In genomic region chr4:148353571-148353970, GRCh38 we compare ENCODE assay signal across 29 cellular contexts.
"Had no signal": no experiment of that assay in that cellular context is flagged by ENCODE, and none has a peak within 500 bp of the region (broad histone marks: within the 10 kb centered on the region; RNA-seq: fewer than 3 reads in every experiment).

No MANE protein-coding gene starts in this region.

- H3K27me3 ChIP-seq: stomach, suprapubic skin, testis, thyroid gland, tibial artery, tibial nerve, transverse colon, upper lobe of left lung, upper lobe of right lung, uterus, vagina had no signal

- H3K27ac Mint-ChIP-seq: stimulated activated effector memory CD8-positive, alpha-beta T cell treated with anti-CD3 and anti-CD28 coated beads, Interleukin-12 subunit alpha, Interleukin-12 subunit beta, amount 100 ng/mL, for 72 hours; stimulated activated memory B cell treated with anti-CD40 and anti-IgM and Interleukin-4, amounts not matched to agents 10 μg/mL and 1 μg/mL and 100 μg/mL, for 72 hours; stimulated activated naive B cell treated with anti-CD40 and anti-IgM and Interleukin-4, amounts not matched to agents 10 μg/mL and 1 μg/mL and 100 μg/mL, for 72 hours; stimulated activated naive CD8-positive, alpha-beta T cell treated with anti-CD3 and anti-CD28 coated beads, Interleukin-15, amount 100 ng/mL, for 72 hours; stimulated activated naive CD8-positive, alpha-beta T cell treated with anti-CD3 and anti-CD28 coated beads, Interleukin-15, Interleukin-2, amounts not matched to agents 100 ng/mL and 50 ng/mL, for 24 hours; type B pancreatic cell had no signal

- H3K27me3 Mint-ChIP-seq: stimulated activated memory B cell treated with anti-CD40 and anti-IgM and Interleukin-4, amounts not matched to agents 10 μg/mL and 1 μg/mL and 100 μg/mL, for 72 hours; stimulated activated naive B cell treated with anti-CD40 and anti-IgM and Interleukin-4, amounts not matched to agents 10 μg/mL and 1 μg/mL and 100 μg/mL, for 72 hours; stimulated activated naive CD8-positive, alpha-beta T cell treated with anti-CD3 and anti-CD28 coated beads, Interleukin-15, amount 100 ng/mL, for 72 hours; stimulated activated naive CD8-positive, alpha-beta T cell treated with anti-CD3 and anti-CD28 coated beads, Interleukin-15, Interleukin-2, amounts not matched to agents 100 ng/mL and 50 ng/mL, for 24 hours; type B pancreatic cell had no signal

- H3K4me3 ChIP-seq: stomach, suprapubic skin, testis, thoracic aorta, thyroid gland, tibial artery, tibial nerve, transverse colon, upper lobe of left lung, upper lobe of right lung, uterus, vagina had no signal

- DNase-seq: stimulated activated CD4-positive, alpha-beta T cell treated with anti-CD3 and anti-CD28 coated beads, Interleukin-2, amount 100 ng/mL, for 48 hours; stimulated activated CD4-positive, alpha-beta T cell treated with anti-CD3 and anti-CD28 coated beads, Interleukin-4, amount 100 ng/mL, for 1 hour; stimulated activated CD4-positive, alpha-beta T cell treated with anti-CD3 and anti-CD28 coated beads, Interleukin-4, amount 100 ng/mL, for 24 hours; stimulated activated CD4-positive, alpha-beta T cell treated with anti-CD3 and anti-CD28 coated beads, Interleukin-4, amount 100 ng/mL, for 4 hours; stimulated activated CD8-positive, alpha-beta memory T cell treated with anti-CD3 and anti-CD28 coated beads, Interleukin-4, amount 100 ng/mL, for 48 hours; stimulated activated naive B cell treated with anti-CD40 and anti-IgM and Interleukin-4, amounts not matched to agents 10 μg/mL and 1 μg/mL and 100 μg/mL, for 72 hours; stimulated activated naive CD4-positive, alpha-beta T cell; stimulated activated naive CD4-positive, alpha-beta T cell treated with Interleukin-2 at 50 U/mL for 16 hours; stimulated activated naive CD8-positive, alpha-beta T cell treated with anti-CD3 and anti-CD28 coated beads, Interleukin-15, amount 100 ng/mL, for 72 hours; stimulated activated naive CD8-positive, alpha-beta T cell treated with anti-CD3 and anti-CD28 coated beads, Interleukin-15, Interleukin-2, amounts not matched to agents 100 U/mL and 50 U/mL, for 24 hours; stomach; substantia nigra; testis; thyroid gland; tibial artery; transverse colon; trophoblast cell; upper lobe of left lung; upper lobe of right lung; uterus had no signal

- H3K36me3 Mint-ChIP-seq: stimulated activated effector memory CD8-positive, alpha-beta T cell treated with anti-CD3 and anti-CD28 coated beads, Interleukin-12 subunit alpha, Interleukin-12 subunit beta, amount 100 ng/mL, for 72 hours; type B pancreatic cell had no signal

- H3K4me1 ChIP-seq: testis, tibial artery, tibial nerve, upper lobe of right lung, uterus, vagina had no signal

- H3K9me3 Mint-ChIP-seq: stimulated activated effector memory CD8-positive, alpha-beta T cell treated with anti-CD3 and anti-CD28 coated beads, Interleukin-12 subunit alpha, Interleukin-12 subunit beta, amount 100 ng/mL, for 72 hours; stimulated activated memory B cell treated with anti-CD40 and anti-IgM and Interleukin-4, amounts not matched to agents 10 μg/mL and 1 μg/mL and 100 μg/mL, for 72 hours; stimulated activated naive B cell treated with anti-CD40 and anti-IgM and Interleukin-4, amounts not matched to agents 10 μg/mL and 1 μg/mL and 100 μg/mL, for 72 hours; stimulated activated naive CD8-positive, alpha-beta T cell treated with anti-CD3 and anti-CD28 coated beads, Interleukin-15, amount 100 ng/mL, for 72 hours; stimulated activated naive CD8-positive, alpha-beta T cell treated with anti-CD3 and anti-CD28 coated beads, Interleukin-15, Interleukin-2, amounts not matched to agents 100 ng/mL and 50 ng/mL, for 24 hours; type B pancreatic cell had no signal

- H3K27ac ChIP-seq: stomach, suprapubic skin, testis, thoracic aorta, thyroid gland, tibial artery, tibial nerve, transverse colon, upper lobe of left lung, upper lobe of right lung, uterus, vagina had no signal

- H3K36me3 ChIP-seq: stomach, suprapubic skin, thoracic aorta, thyroid gland, tibial artery, tibial nerve, transverse colon, upper lobe of left lung, upper lobe of right lung, uterus, vagina had no signal

- ATAC-seq: stimulated activated effector memory CD8-positive, alpha-beta T cell treated with anti-CD3 and anti-CD28 coated beads, Interleukin-12 subunit alpha, Interleukin-12 subunit beta, amount 100 ng/mL, for 72 hours; stimulated activated memory B cell treated with anti-CD40 and anti-IgM and Interleukin-4, amounts not matched to agents 10 μg/mL and 1 μg/mL and 100 μg/mL, for 72 hours; stimulated activated naive B cell treated with anti-CD40 and anti-IgM and Interleukin-4, amounts not matched to agents 10 μg/mL and 1 μg/mL and 100 μg/mL, for 72 hours; stimulated activated naive CD8-positive, alpha-beta T cell treated with anti-CD3 and anti-CD28 coated beads, Interleukin-15, amount 100 ng/mL, for 72 hours; stimulated activated naive CD8-positive, alpha-beta T cell treated with anti-CD3 and anti-CD28 coated beads, Interleukin-15, Interleukin-2, amounts not matched to agents 100 U/mL and 50 U/mL, for 24 hours; upper lobe of right lung had no signal

- FAIRE-seq: urothelium cell line had no signal

- H3K4me3 Mint-ChIP-seq: stimulated activated effector memory CD8-positive, alpha-beta T cell treated with anti-CD3 and anti-CD28 coated beads, Interleukin-12 subunit alpha, Interleukin-12 subunit beta, amount 100 ng/mL, for 72 hours; stimulated activated memory B cell treated with anti-CD40 and anti-IgM and Interleukin-4, amounts not matched to agents 10 μg/mL and 1 μg/mL and 100 μg/mL, for 72 hours; stimulated activated naive B cell treated with anti-CD40 and anti-IgM and Interleukin-4, amounts not matched to agents 10 μg/mL and 1 μg/mL and 100 μg/mL, for 72 hours; stimulated activated naive CD8-positive, alpha-beta T cell treated with anti-CD3 and anti-CD28 coated beads, Interleukin-15, amount 100 ng/mL, for 72 hours; stimulated activated naive CD8-positive, alpha-beta T cell treated with anti-CD3 and anti-CD28 coated beads, Interleukin-15, Interleukin-2, amounts not matched to agents 100 ng/mL and 50 ng/mL, for 24 hours; type B pancreatic cell had no signal

- H3K9me3 ChIP-seq: stomach, suprapubic skin, testis, thoracic aorta, thyroid gland, tibial artery, tibial nerve, transverse colon, upper lobe of left lung, upper lobe of right lung, uterus, vagina had no signal
